In genomic region chr10:124388823-124389612, GRCh38 we compare ENCODE assay signal across 8 cellular contexts. TPM values are rescaled to one million over a fixed set of nuclear protein-coding genes. Genes with fewer than 3 reads are reported as not detected.
DNase-seq lines count a peak whose midpoint lies in the region; ATAC-seq and TF ChIP-seq lines count a peak whose summit lies in the region.

No MANE protein-coding gene starts in this region.

- TF ChIP-seq CTCF in chondrocyte (IDR thresholded peaks at IDR 0.05) (peak; percentile 98), kidney epithelial cell (IDR thresholded peaks at IDR 0.05; ENCODE audit: insufficient read depth, low read length, poor library complexity, severe bottlenecking) (peak; percentile 82)

- H3K4me3 ChIP-seq in kidney epithelial cell (ENCODE audit: low read depth, low read length), result peak overlapping the region; percentile 38

- H3K36me3 Mint-ChIP-seq in activated CD4-positive, alpha-beta T cell treated with anti-CD3 and anti-CD28 coated beads for 36 hours (ENCODE audit: low read depth), result no peaks in the 10 kb centered on the region
- H3K36me3 Mint-ChIP-seq in chondrocyte (ENCODE audit: low read depth), result peaks cover 1% of the 10 kb centered on the region

- no peaks in the 10 kb centered on the region for H3K9me3 Mint-ChIP-seq in activated CD4-positive, alpha-beta T cell treated with anti-CD3 and anti-CD28 coated beads for 36 hours (ENCODE audit: low read depth)
- H3K9me3 Mint-ChIP-seq in chondrocyte (ENCODE audit: low read depth), result no peaks in the 10 kb centered on the region

- H3K27me3 Mint-ChIP-seq in activated CD4-positive, alpha-beta T cell treated with anti-CD3 and anti-CD28 coated beads for 36 hours, result peaks cover 2% of the 10 kb centered on the region
- H3K27me3 Mint-ChIP-seq in chondrocyte (ENCODE audit: low read depth), result no peaks in the 10 kb centered on the region

- DNase-seq in A172 (ENCODE audit: low spot score) (peak; percentile 40), NCI-H2171 treated with DMSO at 0.1 percent for 48 hours (lab: John Stamatoyannopoulos, UW) (peak; percentile 50), chondrocyte (ENCODE audit: low spot score) (no peak), kidney epithelial cell (ENCODE audit: low read depth) (no peak)
- DNase-seq in activated CD4-positive, alpha-beta T cell treated with anti-CD3 and anti-CD28 coated beads for 36 hours, result peak; percentile 96
- peak; percentile 81 to 91 (median 90) for DNase-seq in stimulated activated CD4-positive, alpha-beta T cell treated with anti-CD3 and anti-CD28 coated beads, Interleukin-12 subunit alpha, Interleukin-12 subunit beta, amount 100 ng/mL, for 48 hours (ENCODE audit: low read depth in 2 of 3, low spot score in 1 of 3)

- no peak overlapping the region for H3K27ac Mint-ChIP-seq in activated CD4-positive, alpha-beta T cell treated with anti-CD3 and anti-CD28 coated beads for 36 hours
- no peak overlapping the region for H3K27ac Mint-ChIP-seq in chondrocyte (ENCODE audit: unreplicated experiment)

- no peak for TF ChIP-seq POLR2A in GM18505 (IDR thresholded peaks at IDR 0.05; ENCODE audit: borderline replicate concordance, extremely low read depth, insufficient read depth, insufficient read length)

- intact Hi-C loops in activated CD4-positive, alpha-beta T cell treated with anti-CD3 and anti-CD28 coated beads for 36 hours (cut with DNase I, micrococcal nuclease), result loop anchor here (1.0 to 10.0 kb wide), 11 partner anchors 14 to 807 kb away; partner anchors contain the start of gene OAT (in 2 of the 2)

- H3K4me3 Mint-ChIP-seq in activated CD4-positive, alpha-beta T cell treated with anti-CD3 and anti-CD28 coated beads for 36 hours, result peak overlapping the region; percentile 15
- no peak overlapping the region for H3K4me3 Mint-ChIP-seq in chondrocyte (ENCODE audit: unreplicated experiment)

- CTCF ChIA-PET in activated CD4-positive, alpha-beta T cell treated with anti-CD3 and anti-CD28 coated beads for 36 hours (lab: Charles Lee), result interaction anchor here (0.6 to 5.5 kb wide), 47 partner anchors 9 to 1627 kb away, joined by 3 to 105 read pairs (median 3); partner anchors contain the start of gene OAT

- H3K27me3 ChIP-seq in kidney epithelial cell (ENCODE audit: control insufficient read depth, insufficient read depth, low read length), result peaks cover 4% of the 10 kb centered on the region

- POLR2A ChIA-PET in activated CD4-positive, alpha-beta T cell treated with anti-CD3 and anti-CD28 coated beads for 36 hours (lab: Charles Lee), result interaction anchor here (0.7 kb wide), 1 partner anchor 1791 kb away, joined by 5 read pairs; no protein-coding TSS in a partner anchor

- H3K4me1 Mint-ChIP-seq in activated CD4-positive, alpha-beta T cell treated with anti-CD3 and anti-CD28 coated beads for 36 hours, result no peaks in the 10 kb centered on the region
- H3K4me1 Mint-ChIP-seq in chondrocyte (ENCODE audit: low read depth), result no peaks in the 10 kb centered on the region

- ATAC-seq in GM18505 (IDR thresholded peaks at IDR 0.05; ENCODE audit: unreplicated experiment), result peak; percentile 89
- peak; percentile 63 for ATAC-seq in HG03025 (IDR thresholded peaks at IDR 0.05; ENCODE audit: low FRiP score, unreplicated experiment)
- ATAC-seq in activated CD4-positive, alpha-beta T cell treated with anti-CD3 and anti-CD28 coated beads for 36 hours, result peak; percentile 99

- no peaks in the 10 kb centered on the region for H3K36me3 ChIP-seq in kidney epithelial cell (ENCODE audit: control insufficient read depth, insufficient read depth, low read length)

RNA-seq across cellular contexts. Expression of gene OAT, which starts 29.7 kb away (rescaled TPM):
- 133 and 141 TPM in 2 replicates for total RNA-seq in A172 (2014; rRNA removed; shearing (Covaris generic))
- total RNA-seq in activated CD4-positive, alpha-beta T cell treated with anti-CD3 and anti-CD28 coated beads for 36 hours, result 10 to 100 TPM; 36.5 to 39.6 TPM
- total RNA-seq in chondrocyte (151 to 183 TPM (median 152 TPM) in 3 replicates), kidney epithelial cell (56.1 and 64.8 TPM in 2 replicates)

Comparison
In these comparisons a context has a peak if more than half of its experiments do, and no peak if none do; other contexts are left out.
1. DNase-seq: peak in A172 (single experiment), NCI-H2171 treated with DMSO at 0.1 percent for 48 hours (single experiment), activated CD4-positive, alpha-beta T cell treated with anti-CD3 and anti-CD28 coated beads for 36 hours (single experiment) and stimulated activated CD4-positive, alpha-beta T cell treated with anti-CD3 and anti-CD28 coated beads, Interleukin-12 subunit alpha, Interleukin-12 subunit beta, amount 100 ng/mL, for 48 hours (3 of 3); none in chondrocyte (single experiment) and kidney epithelial cell (single experiment).
2. Peak in every context shown above with its lines, with median percentiles within 50 percentile points of each other: ATAC-seq.